In genomic region chr20:45313943-45314342, GRCh38 we compare ENCODE assay signal across 24 cellular contexts. TPM values are rescaled to one million over a fixed set of nuclear protein-coding genes. Genes with fewer than 3 reads are reported as not detected.
A peak's percentile ranks its signal among the peaks of the same experiment; 100 is the strongest.
DNase-seq lines count a peak whose midpoint lies in the region; ATAC-seq, FAIRE-seq and TF ChIP-seq lines count a peak whose summit lies in the region.
"Had no signal": no experiment of that assay in that cellular context is flagged by ENCODE, and none has a peak within 500 bp of the region (broad histone marks: within the 10 kb centered on the region; RNA-seq: fewer than 3 reads in every experiment).

No MANE protein-coding gene starts in this region.

- no peak for DNase-seq in HepG2 (ENCODE audit: low spot score)
- DNase-seq in right lobe of liver, result no peak
- DNase-seq in RWPE2 (ENCODE audit: low spot score), result peak; percentile 76
- DNase-seq in osteoblast (ENCODE audit: insufficient read length, low spot score, missing footprints), result peak; percentile 41
- no peak for DNase-seq in activated CD4-positive, alpha-beta T cell treated with anti-CD3 and anti-CD28 coated beads, Interleukin-2, amount 10 ng/mL, durations not matched to agents 24 days and 14 days
- DNase-seq in stimulated activated CD4-positive, alpha-beta T cell treated with anti-CD3 and anti-CD28 coated beads, Interleukin-2, amount 100 ng/mL, for 48 hours, result no peak
- DNase-seq in NCI-H2081 (lab: John Stamatoyannopoulos, UW), result no peak
- DNase-seq: 8988T; ACHN; AML-193; BE2C; Caco-2; CD4-positive, CD25-positive, alpha-beta regulatory T cell; CD8-positive, alpha-beta T cell; DMS153; DND-41; GDM1; GM23248; H9 had no signal

- no peak overlapping the region for H3K9ac ChIP-seq in HepG2 (ENCODE audit: insufficient read depth, low read depth, low read length)
- H3K9ac ChIP-seq: GM23248 had no signal

- in situ Hi-C loops in HepG2 (cut with HindIII; ENCODE audit: extremely low pct_ligation_motif_present, low pct_unique_long_range_greater_than_20kb), result no loop called here

- POLR2A ChIA-PET in HepG2 (lab: Yijun Ruan, JAX), result no interaction called here

- H3K4me3 ChIP-seq in HepG2 (replicated peaks in 1 of 3; ENCODE audit: insufficient read depth in 1 of 3, low read depth in 2 of 3, low read length in 3 of 3) (no peak overlapping the region), right lobe of liver (no peak overlapping the region), RWPE2 (ENCODE audit: severe bottlenecking) (no peak overlapping the region), osteoblast (ENCODE audit: insufficient read depth, low read length) (no peak overlapping the region)
- H3K4me3 ChIP-seq: A549, GM12878, GM23248 had no signal

- TF ChIP-seq POLR2A in HepG2 (IDR thresholded peaks at IDR 0.05; ENCODE audit: insufficient read depth in 1 of 2, low read depth in 2 of 2, low read length in 2 of 2) (no peak), right lobe of liver (IDR thresholded peaks at IDR 0.05) (no peak)

- H3K79me2 ChIP-seq in HepG2 (ENCODE audit: insufficient read depth, low read length) (no peaks in the 10 kb centered on the region), osteoblast (ENCODE audit: insufficient read depth, low read length) (no peaks in the 10 kb centered on the region)

- H3K4me2 ChIP-seq in HepG2 (ENCODE audit: low read depth, low read length) (no peak overlapping the region), osteoblast (ENCODE audit: insufficient read depth, low read length) (no peak overlapping the region)
- H3K4me2 ChIP-seq: A549 had no signal

- peaks cover 7 to 57% of the 10 kb centered on the region in 2 experiments; a peak in 4 of 5 replicates for H3K27me3 ChIP-seq in HepG2 (ENCODE audit: control insufficient read depth in 1 of 2, insufficient read depth in 2 of 2, low read length in 2 of 2)
- no peaks in the 10 kb centered on the region for H3K27me3 ChIP-seq in right lobe of liver
- peaks cover 30% of the 10 kb centered on the region for H3K27me3 ChIP-seq in RWPE2 (ENCODE audit: insufficient read depth, poor library complexity, severe bottlenecking)
- peaks cover 9% of the 10 kb centered on the region for H3K27me3 ChIP-seq in osteoblast (ENCODE audit: insufficient read depth, low read length)

- CTCF ChIA-PET in HepG2 (lab: Yijun Ruan, JAX; ENCODE audit: low intra/inter-chr PET ratio, low total read pairs), result no interaction called here

- H3K36me3 Mint-ChIP-seq in activated CD4-positive, alpha-beta T cell treated with anti-CD3 and anti-CD28 coated beads, Interleukin-2, amount 10 ng/mL, durations not matched to agents 24 days and 14 days (ENCODE audit: low read depth), result peaks cover 6% of the 10 kb centered on the region
- H3K36me3 Mint-ChIP-seq: CD8-positive, alpha-beta T cell had no signal

- no peak overlapping the region for H3K27ac Mint-ChIP-seq in activated CD4-positive, alpha-beta T cell treated with anti-CD3 and anti-CD28 coated beads, Interleukin-2, amount 10 ng/mL, durations not matched to agents 24 days and 14 days
- H3K27ac Mint-ChIP-seq: CD4-positive, CD25-positive, alpha-beta regulatory T cell; CD8-positive, alpha-beta T cell; H9 had no signal

- H3K4me1 ChIP-seq in HepG2 (ENCODE audit: insufficient read depth, low read length) (peaks cover 7% of the 10 kb centered on the region), right lobe of liver (peaks cover 0 to 3% (median 0%) of the 10 kb centered on the region in 4 donors), RWPE2 (ENCODE audit: insufficient read depth, poor library complexity, severe bottlenecking) (no peaks in the 10 kb centered on the region), osteoblast (ENCODE audit: insufficient read depth, low read length) (no peaks in the 10 kb centered on the region)
- H3K4me1 ChIP-seq: A549, BE2C, Caco-2 had no signal

- FAIRE-seq in HepG2 (lab: Jason Lieb, UNC), result no peak
- FAIRE-seq: A549, GM12878, GM19239 had no signal

- H2AFZ ChIP-seq in HepG2 (ENCODE audit: low read length) (no peak overlapping the region), osteoblast (ENCODE audit: low read length) (no peak overlapping the region)
- H2AFZ ChIP-seq: GM23248 had no signal

- H3K9me3 ChIP-seq in HepG2 (ENCODE audit: low read length) (no peaks in the 10 kb centered on the region), right lobe of liver (no peaks in the 10 kb centered on the region), RWPE2 (ENCODE audit: severe bottlenecking) (no peaks in the 10 kb centered on the region), osteoblast (ENCODE audit: low read depth, low read length) (no peaks in the 10 kb centered on the region)
- H3K9me3 ChIP-seq: A549, BE2C, Caco-2 had no signal

- peaks cover 2% of the 10 kb centered on the region for H3K9me3 Mint-ChIP-seq in activated CD4-positive, alpha-beta T cell treated with anti-CD3 and anti-CD28 coated beads, Interleukin-2, amount 10 ng/mL, durations not matched to agents 24 days and 14 days
- H3K9me3 Mint-ChIP-seq: CD8-positive, alpha-beta T cell had no signal

- no peak for TF ChIP-seq EP300 in HepG2 (IDR thresholded peaks at IDR 0.05; ENCODE audit: low read depth in 2 of 2, low read length in 2 of 2)
- no peak for TF ChIP-seq EP300 in HepG2 (CRISPR knock-in tag; IDR thresholded peaks at IDR 0.05; ENCODE audit: borderline replicate concordance)

- BruUV-seq in HepG2 (replicated peaks; lab: Mats Ljungman, UMichigan), result no TSS peak

- H3K4me3 Mint-ChIP-seq in activated CD4-positive, alpha-beta T cell treated with anti-CD3 and anti-CD28 coated beads, Interleukin-2, amount 10 ng/mL, durations not matched to agents 24 days and 14 days, result no peak overlapping the region
- H3K4me3 Mint-ChIP-seq: CD4-positive, CD25-positive, alpha-beta regulatory T cell; CD8-positive, alpha-beta T cell; H9 had no signal

- intact Hi-C loops in HepG2 (cut with micrococcal nuclease; ENCODE audit: unreplicated experiment) (no loop called here), right lobe of liver (cut with DNase I) (loop anchor here (10.0 kb wide), 1 partner anchor 461 kb away; no protein-coding TSS in a partner anchor)
- intact Hi-C loops in activated CD4-positive, alpha-beta T cell treated with anti-CD3 and anti-CD28 coated beads, Interleukin-2, amount 10 ng/mL, durations not matched to agents 24 days and 14 days (cut with micrococcal nuclease), result loop anchor here (10.0 kb wide), 1 partner anchor 349 kb away; the partner anchor contains the start of genes STK4 and TOMM34

- no peak for TF ChIP-seq RAD21 in HepG2 (CRISPR knock-in tag; IDR thresholded peaks at IDR 0.05)

- peaks cover 17% of the 10 kb centered on the region for H3K27me3 Mint-ChIP-seq in activated CD4-positive, alpha-beta T cell treated with anti-CD3 and anti-CD28 coated beads, Interleukin-2, amount 10 ng/mL, durations not matched to agents 24 days and 14 days

- no peak for TF ChIP-seq CTCF in HepG2 (CRISPR knock-in tag; IDR thresholded peaks at IDR 0.05)
- TF ChIP-seq CTCF in right lobe of liver (IDR thresholded peaks at IDR 0.05), result no peak
- no peak for TF ChIP-seq CTCF in RWPE2 (IDR thresholded peaks at IDR 0.05; ENCODE audit: poor library complexity, severe bottlenecking)
- no peak for TF ChIP-seq CTCF in osteoblast (IDR thresholded peaks at IDR 0.05; ENCODE audit: extremely low read depth, low read depth, low read length)

- WGBS in HepG2 (ENCODE audit: low lambda C conversion rate), result 53% methylated on average over 11 of the region's 11 CpGs
- WGBS in right lobe of liver (ENCODE audit: insufficient coverage, low coverage, low lambda C conversion rate, missing lambda C conversion rate), result 39% methylated on average over 2 of the region's 11 CpGs

- no peaks in the 10 kb centered on the region for H4K20me1 ChIP-seq in HepG2 (ENCODE audit: insufficient read depth, low read length)
- no peaks in the 10 kb centered on the region for H4K20me1 ChIP-seq in osteoblast (ENCODE audit: insufficient read depth, low read length)

- H3K36me3 ChIP-seq in HepG2 (replicated peaks in 1 of 2; ENCODE audit: control insufficient read depth in 1 of 2, insufficient read depth in 2 of 2, low read length in 2 of 2) (no peaks in the 10 kb centered on the region), right lobe of liver (no peaks in the 10 kb centered on the region), RWPE2 (ENCODE audit: low read depth) (no peaks in the 10 kb centered on the region), osteoblast (ENCODE audit: insufficient read depth, low read length) (no peaks in the 10 kb centered on the region)
- H3K36me3 ChIP-seq: BE2C had no signal

- H3K27ac ChIP-seq in HepG2 (ENCODE audit: extremely low read length, insufficient read depth, low read length) (no peak overlapping the region), right lobe of liver (no peak overlapping the region), RWPE2 (ENCODE audit: poor library complexity, severe bottlenecking) (no peak overlapping the region), osteoblast (ENCODE audit: low read depth, low read length) (no peak overlapping the region)
- H3K27ac ChIP-seq: A549, GM23248 had no signal

- peaks cover 29% of the 10 kb centered on the region for H3K4me1 Mint-ChIP-seq in activated CD4-positive, alpha-beta T cell treated with anti-CD3 and anti-CD28 coated beads, Interleukin-2, amount 10 ng/mL, durations not matched to agents 24 days and 14 days

- ATAC-seq in HepG2, result no peak
- no peak for ATAC-seq in right lobe of liver
- ATAC-seq in RWPE2 (ENCODE audit: low read depth), result no peak
- ATAC-seq: A549; CD8-positive, alpha-beta T cell; GM12878; HCT116 had no signal

RNA-seq across cellular contexts. Expression of gene MATN4, which starts 5.8 kb away (rescaled TPM):
- total RNA-seq in HepG2 (2016; rRNA removed; fragmentation: Illumina TruSeq; extraction: Trizol) (not detected in 2 replicates), right lobe of liver (not detected), osteoblast (under 0.01 TPM in 1 of 2 replicates, not detected in the other)
- not detected in 2 replicates for total RNA-seq in HepG2 (2016; cell fraction: cytosol; rRNA removed; fragmentation: Illumina TruSeq; extraction: Trizol; ENCODE audit: low read depth)
- not detected in 2 replicates for total RNA-seq in HepG2 (2016; cell fraction: insoluble cytoplasmic fraction; rRNA removed; fragmentation: Illumina TruSeq; extraction: Trizol)
- total RNA-seq in HepG2 (2016; cell fraction: membrane; rRNA removed; fragmentation: Illumina TruSeq; extraction: Trizol), result not detected in 2 replicates
- total RNA-seq in HepG2 (2016; cell fraction: nucleus; rRNA removed; fragmentation: Illumina TruSeq; extraction: Trizol), result not detected in 2 replicates
- 0.04 TPM in 1 of 2 replicates, not detected in the other for polyA plus RNA-seq in HepG2 (2011; rRNA removed)
- polyA plus RNA-seq in HepG2 (2011; cell fraction: cytosol; rRNA removed), result not detected in 2 replicates
- polyA plus RNA-seq in HepG2 (2011; cell fraction: nucleus; rRNA removed), result 0.11 TPM in 1 of 2 replicates, not detected in the other
- not detected in 2 replicates for polyA plus RNA-seq in HepG2 (2012)
- not detected in 2 replicates for polyA plus RNA-seq in HepG2 (2016; cell fraction: cytosol; fragmentation: Illumina TruSeq; extraction: Trizol; ENCODE audit: low read depth)
- not detected in 2 replicates for polyA plus RNA-seq in HepG2 (2016; cell fraction: insoluble cytoplasmic fraction; fragmentation: Illumina TruSeq; extraction: Trizol; ENCODE audit: low read depth)
- not detected in 2 replicates for polyA plus RNA-seq in HepG2 (2016; cell fraction: membrane; fragmentation: Illumina TruSeq; extraction: Trizol; ENCODE audit: low read depth)
- not detected in 2 replicates for polyA plus RNA-seq in HepG2 (2016; cell fraction: nucleus; fragmentation: Illumina TruSeq; extraction: Trizol; ENCODE audit: insufficient read depth, low read depth)
- not detected in 2 replicates for polyA minus RNA-seq in HepG2 (2011; rRNA and poly(A)+ RNA removed; ENCODE audit: low replicate concordance)
- polyA minus RNA-seq in HepG2 (2011; cell fraction: cytosol; rRNA and poly(A)+ RNA removed), result not detected in 2 replicates
- not detected in 2 replicates for polyA minus RNA-seq in HepG2 (2011; cell fraction: nucleus; rRNA and poly(A)+ RNA removed)
- 1.2 and 1.5 TPM in 2 replicates for total RNA-seq in activated CD4-positive, alpha-beta T cell treated with anti-CD3 and anti-CD28 coated beads, Interleukin-2, amount 10 ng/mL, durations not matched to agents 24 days and 14 days
- total RNA-seq: Caco-2; CD4-positive, CD25-positive, alpha-beta regulatory T cell; CD8-positive, alpha-beta T cell; GM12878; GM23248; H4 had no signal
- polyA plus RNA-seq: GM23248 had no signal

RNA-seq across cellular contexts. Expression of gene RBPJL, which starts 7.3 kb away (rescaled TPM):
- total RNA-seq in HepG2 (2016; rRNA removed; fragmentation: Illumina TruSeq; extraction: Trizol) (not detected in 2 replicates), right lobe of liver (not detected), osteoblast (not detected in 2 replicates)
- not detected in 2 replicates for total RNA-seq in HepG2 (2016; cell fraction: cytosol; rRNA removed; fragmentation: Illumina TruSeq; extraction: Trizol; ENCODE audit: low read depth)
- total RNA-seq in HepG2 (2016; cell fraction: insoluble cytoplasmic fraction; rRNA removed; fragmentation: Illumina TruSeq; extraction: Trizol), result not detected in 2 replicates
- not detected in 2 replicates for total RNA-seq in HepG2 (2016; cell fraction: membrane; rRNA removed; fragmentation: Illumina TruSeq; extraction: Trizol)
- not detected in 2 replicates for total RNA-seq in HepG2 (2016; cell fraction: nucleus; rRNA removed; fragmentation: Illumina TruSeq; extraction: Trizol)
- polyA plus RNA-seq in HepG2 (2011; rRNA removed), result not detected in 2 replicates
- polyA plus RNA-seq in HepG2 (2011; cell fraction: cytosol; rRNA removed), result not detected in 2 replicates
- not detected in 2 replicates for polyA plus RNA-seq in HepG2 (2011; cell fraction: nucleus; rRNA removed)
- polyA plus RNA-seq in HepG2 (2012), result not detected in 2 replicates
- not detected in 2 replicates for polyA plus RNA-seq in HepG2 (2016; cell fraction: cytosol; fragmentation: Illumina TruSeq; extraction: Trizol; ENCODE audit: low read depth)
- not detected in 2 replicates for polyA plus RNA-seq in HepG2 (2016; cell fraction: insoluble cytoplasmic fraction; fragmentation: Illumina TruSeq; extraction: Trizol; ENCODE audit: low read depth)
- polyA plus RNA-seq in HepG2 (2016; cell fraction: membrane; fragmentation: Illumina TruSeq; extraction: Trizol; ENCODE audit: low read depth), result not detected in 2 replicates
- polyA plus RNA-seq in HepG2 (2016; cell fraction: nucleus; fragmentation: Illumina TruSeq; extraction: Trizol; ENCODE audit: insufficient read depth, low read depth), result not detected in 2 replicates
- not detected in 2 replicates for polyA minus RNA-seq in HepG2 (2011; rRNA and poly(A)+ RNA removed; ENCODE audit: low replicate concordance)
- not detected in 2 replicates for polyA minus RNA-seq in HepG2 (2011; cell fraction: cytosol; rRNA and poly(A)+ RNA removed)
- not detected in 2 replicates for polyA minus RNA-seq in HepG2 (2011; cell fraction: nucleus; rRNA and poly(A)+ RNA removed)
- not detected in 2 replicates for total RNA-seq in activated CD4-positive, alpha-beta T cell treated with anti-CD3 and anti-CD28 coated beads, Interleukin-2, amount 10 ng/mL, durations not matched to agents 24 days and 14 days
- total RNA-seq: Caco-2; CD4-positive, CD25-positive, alpha-beta regulatory T cell; CD8-positive, alpha-beta T cell; GM23248; H4 had no signal
- polyA plus RNA-seq: A549; CD4-positive, CD25-positive, alpha-beta regulatory T cell; GM12878; GM23248 had no signal

RNA-seq across cellular contexts. Expression of gene SDC4, which starts 34.3 kb away (rescaled TPM):
- total RNA-seq in HepG2 (2016; rRNA removed; fragmentation: Illumina TruSeq; extraction: Trizol) (36.0 and 65.1 TPM in 2 replicates), right lobe of liver (100 to 1,000 TPM in 4 of 6 experiments, 10 to 100 TPM in 2; 84.3 to 373 (median 116) TPM), osteoblast (182 and 267 TPM in 2 replicates)
- total RNA-seq in HepG2 (2016; cell fraction: cytosol; rRNA removed; fragmentation: Illumina TruSeq; extraction: Trizol; ENCODE audit: low read depth), result 6.2 and 6.3 TPM in 2 replicates
- 34.4 and 64.3 TPM in 2 replicates for total RNA-seq in HepG2 (2016; cell fraction: insoluble cytoplasmic fraction; rRNA removed; fragmentation: Illumina TruSeq; extraction: Trizol)
- 21.2 and 23.6 TPM in 2 replicates for total RNA-seq in HepG2 (2016; cell fraction: membrane; rRNA removed; fragmentation: Illumina TruSeq; extraction: Trizol)
- total RNA-seq in HepG2 (2016; cell fraction: nucleus; rRNA removed; fragmentation: Illumina TruSeq; extraction: Trizol), result 61.5 and 66.3 TPM in 2 replicates
- 49.0 and 67.2 TPM in 2 replicates for polyA plus RNA-seq in HepG2 (2011; rRNA removed)
- polyA plus RNA-seq in HepG2 (2011; cell fraction: cytosol; rRNA removed), result 51.5 and 81.1 TPM in 2 replicates
- polyA plus RNA-seq in HepG2 (2011; cell fraction: nucleus; rRNA removed), result 16.0 and 26.7 TPM in 2 replicates
- 44.1 and 51.7 TPM in 2 replicates for polyA plus RNA-seq in HepG2 (2012)
- 5.0 TPM in 2 replicates for polyA plus RNA-seq in HepG2 (2016; cell fraction: cytosol; fragmentation: Illumina TruSeq; extraction: Trizol; ENCODE audit: low read depth)
- 33.1 and 34.5 TPM in 2 replicates for polyA plus RNA-seq in HepG2 (2016; cell fraction: insoluble cytoplasmic fraction; fragmentation: Illumina TruSeq; extraction: Trizol; ENCODE audit: low read depth)
- polyA plus RNA-seq in HepG2 (2016; cell fraction: membrane; fragmentation: Illumina TruSeq; extraction: Trizol; ENCODE audit: low read depth), result 13.3 and 15.5 TPM in 2 replicates
- polyA plus RNA-seq in HepG2 (2016; cell fraction: nucleus; fragmentation: Illumina TruSeq; extraction: Trizol; ENCODE audit: insufficient read depth, low read depth), result 86.0 and 86.3 TPM in 2 replicates
- 33.3 and 94.7 TPM in 2 replicates for polyA minus RNA-seq in HepG2 (2011; rRNA and poly(A)+ RNA removed; ENCODE audit: low replicate concordance)
- polyA minus RNA-seq in HepG2 (2011; cell fraction: cytosol; rRNA and poly(A)+ RNA removed), result 68.1 and 88.6 TPM in 2 replicates
- 15.1 and 31.3 TPM in 2 replicates for polyA minus RNA-seq in HepG2 (2011; cell fraction: nucleus; rRNA and poly(A)+ RNA removed)
- 177 and 185 TPM in 2 replicates for total RNA-seq in activated CD4-positive, alpha-beta T cell treated with anti-CD3 and anti-CD28 coated beads, Interleukin-2, amount 10 ng/mL, durations not matched to agents 24 days and 14 days

RNA-seq across cellular contexts. Expression of gene SYS1, which starts 49.0 kb away (rescaled TPM):
- total RNA-seq in HepG2 (2016; rRNA removed; fragmentation: Illumina TruSeq; extraction: Trizol), result 22.0 and 38.3 TPM in 2 replicates
- total RNA-seq in HepG2 (2016; cell fraction: cytosol; rRNA removed; fragmentation: Illumina TruSeq; extraction: Trizol; ENCODE audit: low read depth), result 17.7 and 19.7 TPM in 2 replicates
- total RNA-seq in HepG2 (2016; cell fraction: insoluble cytoplasmic fraction; rRNA removed; fragmentation: Illumina TruSeq; extraction: Trizol), result 22.2 and 38.4 TPM in 2 replicates
- total RNA-seq in HepG2 (2016; cell fraction: membrane; rRNA removed; fragmentation: Illumina TruSeq; extraction: Trizol), result 35.6 and 38.6 TPM in 2 replicates
- 39.9 and 40.9 TPM in 2 replicates for total RNA-seq in HepG2 (2016; cell fraction: nucleus; rRNA removed; fragmentation: Illumina TruSeq; extraction: Trizol)
- 65.6 and 75.9 TPM in 2 replicates for polyA plus RNA-seq in HepG2 (2011; rRNA removed)
- polyA plus RNA-seq in HepG2 (2011; cell fraction: cytosol; rRNA removed), result 66.7 and 88.3 TPM in 2 replicates
- 46.0 and 49.6 TPM in 2 replicates for polyA plus RNA-seq in HepG2 (2011; cell fraction: nucleus; rRNA removed)
- 22.5 and 24.8 TPM in 2 replicates for polyA plus RNA-seq in HepG2 (2012)
- polyA plus RNA-seq in HepG2 (2016; cell fraction: cytosol; fragmentation: Illumina TruSeq; extraction: Trizol; ENCODE audit: low read depth), result 16.5 and 19.7 TPM in 2 replicates
- polyA plus RNA-seq in HepG2 (2016; cell fraction: insoluble cytoplasmic fraction; fragmentation: Illumina TruSeq; extraction: Trizol; ENCODE audit: low read depth), result 24.3 and 27.0 TPM in 2 replicates
- polyA plus RNA-seq in HepG2 (2016; cell fraction: membrane; fragmentation: Illumina TruSeq; extraction: Trizol; ENCODE audit: low read depth), result 29.1 and 31.7 TPM in 2 replicates
- 41.1 and 42.9 TPM in 2 replicates for polyA plus RNA-seq in HepG2 (2016; cell fraction: nucleus; fragmentation: Illumina TruSeq; extraction: Trizol; ENCODE audit: insufficient read depth, low read depth)
- polyA minus RNA-seq in HepG2 (2011; rRNA and poly(A)+ RNA removed; ENCODE audit: low replicate concordance), result 127 and 240 TPM in 2 replicates
- 35.0 and 40.9 TPM in 2 replicates for polyA minus RNA-seq in HepG2 (2011; cell fraction: cytosol; rRNA and poly(A)+ RNA removed)
- 56.0 and 62.5 TPM in 2 replicates for polyA minus RNA-seq in HepG2 (2011; cell fraction: nucleus; rRNA and poly(A)+ RNA removed)
- total RNA-seq in right lobe of liver, result 10 to 100 TPM; 16.6 to 26.2 (median 20.8) TPM
- 26.5 and 31.8 TPM in 2 replicates for total RNA-seq in osteoblast
- 24.4 and 26.2 TPM in 2 replicates for total RNA-seq in activated CD4-positive, alpha-beta T cell treated with anti-CD3 and anti-CD28 coated beads, Interleukin-2, amount 10 ng/mL, durations not matched to agents 24 days and 14 days

RNA-seq across cellular contexts. Expression of gene SLPI, which starts 59.6 kb away (rescaled TPM):
- not detected in 2 replicates for total RNA-seq in HepG2 (2016; rRNA removed; fragmentation: Illumina TruSeq; extraction: Trizol)
- total RNA-seq in HepG2 (2016; cell fraction: cytosol; rRNA removed; fragmentation: Illumina TruSeq; extraction: Trizol; ENCODE audit: low read depth), result not detected in 2 replicates
- total RNA-seq in HepG2 (2016; cell fraction: insoluble cytoplasmic fraction; rRNA removed; fragmentation: Illumina TruSeq; extraction: Trizol), result not detected in 2 replicates
- not detected in 2 replicates for total RNA-seq in HepG2 (2016; cell fraction: membrane; rRNA removed; fragmentation: Illumina TruSeq; extraction: Trizol)
- total RNA-seq in HepG2 (2016; cell fraction: nucleus; rRNA removed; fragmentation: Illumina TruSeq; extraction: Trizol), result not detected in 2 replicates
- polyA plus RNA-seq in HepG2 (2011; rRNA removed), result 0.13 TPM in 1 of 2 replicates, not detected in the other
- 0.28 TPM in 1 of 2 replicates, not detected in the other for polyA plus RNA-seq in HepG2 (2011; cell fraction: cytosol; rRNA removed)
- polyA plus RNA-seq in HepG2 (2011; cell fraction: nucleus; rRNA removed), result not detected in 2 replicates
- not detected in 2 replicates for polyA plus RNA-seq in HepG2 (2012)
- polyA plus RNA-seq in HepG2 (2016; cell fraction: cytosol; fragmentation: Illumina TruSeq; extraction: Trizol; ENCODE audit: low read depth), result not detected in 2 replicates
- polyA plus RNA-seq in HepG2 (2016; cell fraction: insoluble cytoplasmic fraction; fragmentation: Illumina TruSeq; extraction: Trizol; ENCODE audit: low read depth), result not detected in 2 replicates
- polyA plus RNA-seq in HepG2 (2016; cell fraction: membrane; fragmentation: Illumina TruSeq; extraction: Trizol; ENCODE audit: low read depth), result not detected in 2 replicates
- not detected in 2 replicates for polyA plus RNA-seq in HepG2 (2016; cell fraction: nucleus; fragmentation: Illumina TruSeq; extraction: Trizol; ENCODE audit: insufficient read depth, low read depth)
- polyA minus RNA-seq in HepG2 (2011; rRNA and poly(A)+ RNA removed; ENCODE audit: low replicate concordance), result 116 TPM in 1 of 2 replicates, not detected in the other
- 10.7 and 13.4 TPM in 2 replicates for polyA minus RNA-seq in HepG2 (2011; cell fraction: cytosol; rRNA and poly(A)+ RNA removed)
- polyA minus RNA-seq in HepG2 (2011; cell fraction: nucleus; rRNA and poly(A)+ RNA removed), result 2.5 and 8.4 TPM in 2 replicates
- total RNA-seq in right lobe of liver, result 100 to 1,000 TPM in 5 of 6 experiments, 10 to 100 TPM in 1; 51.9 to 197 (median 169) TPM
- total RNA-seq in osteoblast, result 1.4 and 2.1 TPM in 2 replicates
- total RNA-seq in activated CD4-positive, alpha-beta T cell treated with anti-CD3 and anti-CD28 coated beads, Interleukin-2, amount 10 ng/mL, durations not matched to agents 24 days and 14 days, result not detected in 2 replicates
- total RNA-seq: CD4-positive, CD25-positive, alpha-beta regulatory T cell; CD8-positive, alpha-beta T cell; H9 had no signal
- polyA plus RNA-seq: CD4-positive, CD25-positive, alpha-beta regulatory T cell had no signal

Comparison
In these comparisons a context has a peak if more than half of its experiments do, and no peak if none do; other contexts are left out.
1. DNase-seq: peak in RWPE2 (single experiment) and osteoblast (single experiment); none in HepG2 (single experiment), right lobe of liver (0 of 3), activated CD4-positive, alpha-beta T cell treated with anti-CD3 and anti-CD28 coated beads, Interleukin-2, amount 10 ng/mL, durations not matched to agents 24 days and 14 days (single experiment), stimulated activated CD4-positive, alpha-beta T cell treated with anti-CD3 and anti-CD28 coated beads, Interleukin-2, amount 100 ng/mL, for 48 hours (0 of 2) and NCI-H2081 (0 of 2).